Comparison of ENCODE assay signal across 22 cellular contexts in genomic region chr6:69945192-69945591, GRCh38.
"Had no signal": no experiment of that assay in that cellular context is flagged by ENCODE, and none has a peak within 500 bp of the region (broad histone marks: within the 10 kb centered on the region; RNA-seq: fewer than 3 reads in every experiment).

No MANE protein-coding gene starts in this region.

- H3K27ac ChIP-seq: coronary artery, dorsolateral prefrontal cortex, esophagus muscularis mucosa, foreskin keratinocyte, gastrocnemius medialis, heart right ventricle, left lung, lower lobe of right lung had no signal

- H3K4me1 Mint-ChIP-seq: mesothelial cell of epicardium had no signal

- H3K4me3 Mint-ChIP-seq: mesothelial cell of epicardium, naive B cell had no signal

- H3K27me3 Mint-ChIP-seq: naive B cell had no signal

- H3K4me3 ChIP-seq: coronary artery, dorsolateral prefrontal cortex, esophagus muscularis mucosa, gastrocnemius medialis, heart right ventricle, left lung, lower lobe of right lung, mucosa of descending colon had no signal

- H3K36me3 Mint-ChIP-seq: mesothelial cell of epicardium had no signal

- H3K27ac Mint-ChIP-seq: mesothelial cell of epicardium had no signal

- H3K27me3 ChIP-seq: esophagus muscularis mucosa, gastrocnemius medialis, heart right ventricle, left lung had no signal

- FAIRE-seq: endothelial cell of umbilical vein, keratinocyte had no signal

- H3K9me3 ChIP-seq: esophagus muscularis mucosa, gastrocnemius medialis, heart right ventricle, left lung, lower lobe of right lung, mucosa of descending colon had no signal

- H3K4me1 ChIP-seq: esophagus muscularis mucosa, foreskin keratinocyte, left lung, lower lobe of right lung had no signal

- H3K9me3 Mint-ChIP-seq: mesothelial cell of epicardium, naive B cell had no signal

- H3K36me3 ChIP-seq: esophagus muscularis mucosa, gastrocnemius medialis, heart right ventricle, left lung, lower lobe of right lung had no signal

- ATAC-seq: foreskin keratinocyte, gastrocnemius medialis, heart right ventricle, left cardiac atrium, left lung, left ventricle myocardium superior, lower lobe of right lung, mucosa of descending colon had no signal

- DNase-seq: dermis blood vessel endothelial cell; dorsolateral prefrontal cortex; effector CD4-positive, alpha-beta T cell; effector memory CD4-positive, alpha-beta T cell; foreskin keratinocyte; gastrocnemius medialis; glutamatergic neuron; head of caudate nucleus; heart right ventricle; hippocampal formation; left cardiac atrium; left lung; left ventricle myocardium superior; lower lobe of right lung; mesenchymal stem cell; mucosa of descending colon; naive B cell had no signal
